In genomic region chr3:33077976-33078375, GRCh38 we compare ENCODE assay signal across 7 cellular contexts.
"Had no signal": no experiment of that assay in that cellular context is flagged by ENCODE, and none has a peak within 500 bp of the region (broad histone marks: within the 10 kb centered on the region; RNA-seq: fewer than 3 reads in every experiment).

No MANE protein-coding gene starts in this region.

- DNase-seq: GM23248, GOT3, H7, HFFc6, IMR-90, KBM-7 had no signal

- H3K27ac Mint-ChIP-seq: HFFc6 had no signal

- H3K9me3 Mint-ChIP-seq: HFFc6 had no signal

- H3K4me3 Mint-ChIP-seq: HFFc6 had no signal

- ATAC-seq: HCT116 had no signal
